2 cellular contexts compared by ENCODE assay signal in genomic region chr7:24531255-24531654, GRCh38.
TF ChIP-seq lines count a peak whose summit lies in the region.

No MANE protein-coding gene starts in this region.

TF ChIP-seq in GM23338, 12 proteins besides CTCF, POLR2A, EP300 and RAD21:
- TF ChIP-seq ZNF114 (CRISPR knock-in tag; IDR thresholded peaks at IDR 0.05) (no peak), NANOG (IDR thresholded peaks at IDR 0.05; ENCODE audit: borderline replicate concordance) (no peak), EZH2 (IDR thresholded peaks at IDR 0.05; ENCODE audit: low read depth, unreplicated experiment) (no peak), CREB1 (CRISPR knock-in tag; IDR thresholded peaks at IDR 0.05; ENCODE audit: low read depth) (no peak), ZNF331 (CRISPR knock-in tag; IDR thresholded peaks at IDR 0.05; ENCODE audit: low read depth) (no peak), STAT1 (IDR thresholded peaks at IDR 0.05; ENCODE audit: unreplicated experiment) (no peak), REST (IDR thresholded peaks at IDR 0.05; ENCODE audit: unreplicated experiment) (no peak), JUNB (IDR thresholded peaks at IDR 0.05; ENCODE audit: unreplicated experiment) (no peak), EZH2phosphoT487 (IDR thresholded peaks at IDR 0.05; ENCODE audit: unreplicated experiment) (no peak), POLR2AphosphoS5 (IDR thresholded peaks at IDR 0.05; ENCODE audit: low read depth) (no peak)
- TF ChIP-seq, protein P1, sequence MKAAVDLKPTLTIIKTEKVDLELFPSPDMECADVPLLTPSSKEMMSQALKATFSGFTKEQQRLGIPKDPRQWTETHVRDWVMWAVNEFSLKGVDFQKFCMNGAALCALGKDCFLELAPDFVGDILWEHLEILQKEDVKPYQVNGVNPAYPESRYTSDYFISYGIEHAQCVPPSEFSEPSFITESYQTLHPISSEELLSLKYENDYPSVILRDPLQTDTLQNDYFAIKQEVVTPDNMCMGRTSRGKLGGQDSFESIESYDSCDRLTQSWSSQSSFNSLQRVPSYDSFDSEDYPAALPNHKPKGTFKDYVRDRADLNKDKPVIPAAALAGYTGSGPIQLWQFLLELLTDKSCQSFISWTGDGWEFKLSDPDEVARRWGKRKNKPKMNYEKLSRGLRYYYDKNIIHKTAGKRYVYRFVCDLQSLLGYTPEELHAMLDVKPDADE (IDR thresholded peaks at IDR 0.05) = no peak
- TF ChIP-seq, protein P2, sequence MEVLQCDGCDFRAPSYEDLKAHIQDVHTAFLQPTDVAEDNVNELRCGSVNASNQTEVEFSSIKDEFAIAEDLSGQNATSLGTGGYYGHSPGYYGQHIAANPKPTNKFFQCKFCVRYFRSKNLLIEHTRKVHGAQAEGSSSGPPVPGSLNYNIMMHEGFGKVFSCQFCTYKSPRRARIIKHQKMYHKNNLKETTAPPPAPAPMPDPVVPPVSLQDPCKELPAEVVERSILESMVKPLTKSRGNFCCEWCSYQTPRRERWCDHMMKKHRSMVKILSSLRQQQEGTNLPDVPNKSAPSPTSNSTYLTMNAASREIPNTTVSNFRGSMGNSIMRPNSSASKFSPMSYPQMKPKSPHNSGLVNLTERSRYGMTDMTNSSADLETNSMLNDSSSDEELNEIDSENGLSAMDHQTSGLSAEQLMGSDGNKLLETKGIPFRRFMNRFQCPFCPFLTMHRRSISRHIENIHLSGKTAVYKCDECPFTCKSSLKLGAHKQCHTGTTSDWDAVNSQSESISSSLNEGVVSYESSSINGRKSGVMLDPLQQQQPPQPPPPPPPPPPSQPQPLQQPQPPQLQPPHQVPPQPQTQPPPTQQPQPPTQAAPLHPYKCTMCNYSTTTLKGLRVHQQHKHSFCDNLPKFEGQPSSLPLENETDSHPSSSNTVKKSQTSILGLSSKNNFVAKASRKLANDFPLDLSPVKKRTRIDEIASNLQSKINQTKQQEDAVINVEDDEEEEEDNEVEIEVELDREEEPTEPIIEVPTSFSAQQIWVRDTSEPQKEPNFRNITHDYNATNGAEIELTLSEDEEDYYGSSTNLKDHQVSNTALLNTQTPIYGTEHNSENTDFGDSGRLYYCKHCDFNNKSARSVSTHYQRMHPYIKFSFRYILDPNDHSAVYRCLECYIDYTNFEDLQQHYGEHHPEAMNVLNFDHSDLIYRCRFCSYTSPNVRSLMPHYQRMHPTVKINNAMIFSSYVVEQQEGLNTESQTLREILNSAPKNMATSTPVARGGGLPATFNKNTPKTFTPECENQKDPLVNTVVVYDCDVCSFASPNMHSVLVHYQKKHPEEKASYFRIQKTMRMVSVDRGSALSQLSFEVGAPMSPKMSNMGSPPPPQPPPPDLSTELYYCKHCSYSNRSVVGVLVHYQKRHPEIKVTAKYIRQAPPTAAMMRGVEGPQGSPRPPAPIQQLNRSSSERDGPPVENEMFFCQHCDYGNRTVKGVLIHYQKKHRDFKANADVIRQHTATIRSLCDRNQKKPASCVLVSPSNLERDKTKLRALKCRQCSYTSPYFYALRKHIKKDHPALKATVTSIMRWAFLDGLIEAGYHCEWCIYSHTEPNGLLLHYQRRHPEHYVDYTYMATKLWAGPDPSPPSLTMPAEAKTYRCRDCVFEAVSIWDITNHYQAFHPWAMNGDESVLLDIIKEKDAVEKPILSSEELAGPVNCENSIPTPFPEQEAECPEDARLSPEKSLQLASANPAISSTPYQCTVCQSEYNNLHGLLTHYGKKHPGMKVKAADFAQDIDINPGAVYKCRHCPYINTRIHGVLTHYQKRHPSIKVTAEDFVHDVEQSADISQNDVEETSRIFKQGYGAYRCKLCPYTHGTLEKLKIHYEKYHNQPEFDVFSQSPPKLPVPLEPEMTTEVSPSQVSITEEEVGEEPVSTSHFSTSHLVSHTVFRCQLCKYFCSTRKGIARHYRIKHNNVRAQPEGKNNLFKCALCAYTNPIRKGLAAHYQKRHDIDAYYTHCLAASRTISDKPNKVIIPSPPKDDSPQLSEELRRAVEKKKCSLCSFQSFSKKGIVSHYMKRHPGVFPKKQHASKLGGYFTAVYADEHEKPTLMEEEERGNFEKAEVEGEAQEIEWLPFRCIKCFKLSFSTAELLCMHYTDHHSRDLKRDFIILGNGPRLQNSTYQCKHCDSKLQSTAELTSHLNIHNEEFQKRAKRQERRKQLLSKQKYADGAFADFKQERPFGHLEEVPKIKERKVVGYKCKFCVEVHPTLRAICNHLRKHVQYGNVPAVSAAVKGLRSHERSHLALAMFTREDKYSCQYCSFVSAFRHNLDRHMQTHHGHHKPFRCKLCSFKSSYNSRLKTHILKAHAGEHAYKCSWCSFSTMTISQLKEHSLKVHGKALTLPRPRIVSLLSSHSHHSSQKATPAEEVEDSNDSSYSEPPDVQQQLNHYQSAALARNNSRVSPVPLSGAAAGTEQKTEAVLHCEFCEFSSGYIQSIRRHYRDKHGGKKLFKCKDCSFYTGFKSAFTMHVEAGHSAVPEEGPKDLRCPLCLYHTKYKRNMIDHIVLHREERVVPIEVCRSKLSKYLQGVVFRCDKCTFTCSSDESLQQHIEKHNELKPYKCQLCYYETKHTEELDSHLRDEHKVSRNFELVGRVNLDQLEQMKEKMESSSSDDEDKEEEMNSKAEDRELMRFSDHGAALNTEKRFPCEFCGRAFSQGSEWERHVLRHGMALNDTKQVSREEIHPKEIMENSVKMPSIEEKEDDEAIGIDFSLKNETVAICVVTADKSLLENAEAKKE (CRISPR knock-in tag; IDR thresholded peaks at IDR 0.05) = no peak

TF ChIP-seq in H1, 55 proteins besides CTCF, POLR2A, EP300 and RAD21:
- no peak for TF ChIP-seq SP1 (IDR thresholded peaks at IDR 0.05; ENCODE audit: low read depth, low read length)
- no peak for TF ChIP-seq NANOG (IDR thresholded peaks at IDR 0.05; ENCODE audit: insufficient read depth, low read depth, low read length, poor library complexity, severe bottlenecking)
- no peak for TF ChIP-seq NRF1 (IDR thresholded peaks at IDR 0.05; ENCODE audit: low read depth, low read length)
- TF ChIP-seq BCL11A (IDR thresholded peaks at IDR 0.05; ENCODE audit: low read depth in 2 of 2, low read length in 2 of 2) = no peak
- no peak for TF ChIP-seq SIX5 (IDR thresholded peaks at IDR 0.05; ENCODE audit: low read depth, low read length)
- TF ChIP-seq, protein P3, sequence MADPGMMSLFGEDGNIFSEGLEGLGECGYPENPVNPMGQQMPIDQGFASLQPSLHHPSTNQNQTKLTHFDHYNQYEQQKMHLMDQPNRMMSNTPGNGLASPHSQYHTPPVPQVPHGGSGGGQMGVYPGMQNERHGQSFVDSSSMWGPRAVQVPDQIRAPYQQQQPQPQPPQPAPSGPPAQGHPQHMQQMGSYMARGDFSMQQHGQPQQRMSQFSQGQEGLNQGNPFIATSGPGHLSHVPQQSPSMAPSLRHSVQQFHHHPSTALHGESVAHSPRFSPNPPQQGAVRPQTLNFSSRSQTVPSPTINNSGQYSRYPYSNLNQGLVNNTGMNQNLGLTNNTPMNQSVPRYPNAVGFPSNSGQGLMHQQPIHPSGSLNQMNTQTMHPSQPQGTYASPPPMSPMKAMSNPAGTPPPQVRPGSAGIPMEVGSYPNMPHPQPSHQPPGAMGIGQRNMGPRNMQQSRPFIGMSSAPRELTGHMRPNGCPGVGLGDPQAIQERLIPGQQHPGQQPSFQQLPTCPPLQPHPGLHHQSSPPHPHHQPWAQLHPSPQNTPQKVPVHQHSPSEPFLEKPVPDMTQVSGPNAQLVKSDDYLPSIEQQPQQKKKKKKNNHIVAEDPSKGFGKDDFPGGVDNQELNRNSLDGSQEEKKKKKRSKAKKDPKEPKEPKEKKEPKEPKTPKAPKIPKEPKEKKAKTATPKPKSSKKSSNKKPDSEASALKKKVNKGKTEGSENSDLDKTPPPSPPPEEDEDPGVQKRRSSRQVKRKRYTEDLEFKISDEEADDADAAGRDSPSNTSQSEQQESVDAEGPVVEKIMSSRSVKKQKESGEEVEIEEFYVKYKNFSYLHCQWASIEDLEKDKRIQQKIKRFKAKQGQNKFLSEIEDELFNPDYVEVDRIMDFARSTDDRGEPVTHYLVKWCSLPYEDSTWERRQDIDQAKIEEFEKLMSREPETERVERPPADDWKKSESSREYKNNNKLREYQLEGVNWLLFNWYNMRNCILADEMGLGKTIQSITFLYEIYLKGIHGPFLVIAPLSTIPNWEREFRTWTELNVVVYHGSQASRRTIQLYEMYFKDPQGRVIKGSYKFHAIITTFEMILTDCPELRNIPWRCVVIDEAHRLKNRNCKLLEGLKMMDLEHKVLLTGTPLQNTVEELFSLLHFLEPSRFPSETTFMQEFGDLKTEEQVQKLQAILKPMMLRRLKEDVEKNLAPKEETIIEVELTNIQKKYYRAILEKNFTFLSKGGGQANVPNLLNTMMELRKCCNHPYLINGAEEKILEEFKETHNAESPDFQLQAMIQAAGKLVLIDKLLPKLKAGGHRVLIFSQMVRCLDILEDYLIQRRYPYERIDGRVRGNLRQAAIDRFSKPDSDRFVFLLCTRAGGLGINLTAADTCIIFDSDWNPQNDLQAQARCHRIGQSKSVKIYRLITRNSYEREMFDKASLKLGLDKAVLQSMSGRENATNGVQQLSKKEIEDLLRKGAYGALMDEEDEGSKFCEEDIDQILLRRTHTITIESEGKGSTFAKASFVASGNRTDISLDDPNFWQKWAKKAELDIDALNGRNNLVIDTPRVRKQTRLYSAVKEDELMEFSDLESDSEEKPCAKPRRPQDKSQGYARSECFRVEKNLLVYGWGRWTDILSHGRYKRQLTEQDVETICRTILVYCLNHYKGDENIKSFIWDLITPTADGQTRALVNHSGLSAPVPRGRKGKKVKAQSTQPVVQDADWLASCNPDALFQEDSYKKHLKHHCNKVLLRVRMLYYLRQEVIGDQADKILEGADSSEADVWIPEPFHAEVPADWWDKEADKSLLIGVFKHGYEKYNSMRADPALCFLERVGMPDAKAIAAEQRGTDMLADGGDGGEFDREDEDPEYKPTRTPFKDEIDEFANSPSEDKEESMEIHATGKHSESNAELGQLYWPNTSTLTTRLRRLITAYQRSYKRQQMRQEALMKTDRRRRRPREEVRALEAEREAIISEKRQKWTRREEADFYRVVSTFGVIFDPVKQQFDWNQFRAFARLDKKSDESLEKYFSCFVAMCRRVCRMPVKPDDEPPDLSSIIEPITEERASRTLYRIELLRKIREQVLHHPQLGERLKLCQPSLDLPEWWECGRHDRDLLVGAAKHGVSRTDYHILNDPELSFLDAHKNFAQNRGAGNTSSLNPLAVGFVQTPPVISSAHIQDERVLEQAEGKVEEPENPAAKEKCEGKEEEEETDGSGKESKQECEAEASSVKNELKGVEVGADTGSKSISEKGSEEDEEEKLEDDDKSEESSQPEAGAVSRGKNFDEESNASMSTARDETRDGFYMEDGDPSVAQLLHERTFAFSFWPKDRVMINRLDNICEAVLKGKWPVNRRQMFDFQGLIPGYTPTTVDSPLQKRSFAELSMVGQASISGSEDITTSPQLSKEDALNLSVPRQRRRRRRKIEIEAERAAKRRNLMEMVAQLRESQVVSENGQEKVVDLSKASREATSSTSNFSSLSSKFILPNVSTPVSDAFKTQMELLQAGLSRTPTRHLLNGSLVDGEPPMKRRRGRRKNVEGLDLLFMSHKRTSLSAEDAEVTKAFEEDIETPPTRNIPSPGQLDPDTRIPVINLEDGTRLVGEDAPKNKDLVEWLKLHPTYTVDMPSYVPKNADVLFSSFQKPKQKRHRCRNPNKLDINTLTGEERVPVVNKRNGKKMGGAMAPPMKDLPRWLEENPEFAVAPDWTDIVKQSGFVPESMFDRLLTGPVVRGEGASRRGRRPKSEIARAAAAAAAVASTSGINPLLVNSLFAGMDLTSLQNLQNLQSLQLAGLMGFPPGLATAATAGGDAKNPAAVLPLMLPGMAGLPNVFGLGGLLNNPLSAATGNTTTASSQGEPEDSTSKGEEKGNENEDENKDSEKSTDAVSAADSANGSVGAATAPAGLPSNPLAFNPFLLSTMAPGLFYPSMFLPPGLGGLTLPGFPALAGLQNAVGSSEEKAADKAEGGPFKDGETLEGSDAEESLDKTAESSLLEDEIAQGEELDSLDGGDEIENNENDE (IDR thresholded peaks at IDR 0.05; ENCODE audit: insufficient replicate concordance, low read length) = no peak
- no peak for TF ChIP-seq CBX8 (IDR thresholded peaks at IDR 0.05; ENCODE audit: borderline replicate concordance, low read depth, low read length)
- no peak for TF ChIP-seq POLR2AphosphoS5 (IDR thresholded peaks at IDR 0.05; ENCODE audit: low read depth, low read length)
- TF ChIP-seq, protein P4, sequence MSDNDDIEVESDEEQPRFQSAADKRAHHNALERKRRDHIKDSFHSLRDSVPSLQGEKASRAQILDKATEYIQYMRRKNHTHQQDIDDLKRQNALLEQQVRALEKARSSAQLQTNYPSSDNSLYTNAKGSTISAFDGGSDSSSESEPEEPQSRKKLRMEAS (IDR thresholded peaks at IDR 0.05) = no peak
- TF ChIP-seq KDM1A (IDR thresholded peaks at IDR 0.05; ENCODE audit: borderline replicate concordance, low read length) = no peak
- TF ChIP-seq CHD2 (IDR thresholded peaks at IDR 0.05; ENCODE audit: low read length) = no peak
- TF ChIP-seq, protein P5, sequence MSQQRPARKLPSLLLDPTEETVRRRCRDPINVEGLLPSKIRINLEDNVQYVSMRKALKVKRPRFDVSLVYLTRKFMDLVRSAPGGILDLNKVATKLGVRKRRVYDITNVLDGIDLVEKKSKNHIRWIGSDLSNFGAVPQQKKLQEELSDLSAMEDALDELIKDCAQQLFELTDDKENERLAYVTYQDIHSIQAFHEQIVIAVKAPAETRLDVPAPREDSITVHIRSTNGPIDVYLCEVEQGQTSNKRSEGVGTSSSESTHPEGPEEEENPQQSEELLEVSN (IDR thresholded peaks at IDR 0.05) = no peak
- TF ChIP-seq CBX5 (IDR thresholded peaks at IDR 0.05; ENCODE audit: low read depth, low read length) = no peak
- no peak for TF ChIP-seq TCF12 (IDR thresholded peaks at IDR 0.05; ENCODE audit: low read depth, low read length)
- TF ChIP-seq EZH2 (IDR thresholded peaks at IDR 0.05; ENCODE audit: low read depth, low read length, severe bottlenecking) = no peak
TF ChIP-seq in H1: peak in this region for 0.
